28 cellular contexts compared by ENCODE assay signal in genomic region chr1:16099412-16099811, GRCh38. TPM values are rescaled to one million over a fixed set of nuclear protein-coding genes. Genes with fewer than 3 reads are reported as not detected.
"Had no signal": no experiment of that assay in that cellular context is flagged by ENCODE, and none has a peak within 500 bp of the region (broad histone marks: within the 10 kb centered on the region; RNA-seq: fewer than 3 reads in every experiment).

No MANE protein-coding gene starts in this region.

- H3K27ac ChIP-seq: stomach, suprapubic skin, testis, thoracic aorta, thyroid gland, tibial artery, transverse colon, upper lobe of left lung, upper lobe of right lung, uterus, vagina had no signal

- H3K4me1 ChIP-seq: stomach, suprapubic skin, thyroid gland, tibial artery, transverse colon, upper lobe of left lung, upper lobe of right lung, uterus, vagina had no signal

- DNase-seq: stimulated activated CD4-positive, alpha-beta T cell treated with anti-CD3 and anti-CD28 coated beads, Interleukin-2, amount 100 ng/mL, for 48 hours; stimulated activated CD4-positive, alpha-beta T cell treated with anti-CD3 and anti-CD28 coated beads, Interleukin-4, amount 100 ng/mL, for 1 hour; stimulated activated CD4-positive, alpha-beta T cell treated with anti-CD3 and anti-CD28 coated beads, Interleukin-4, amount 100 ng/mL, for 24 hours; stimulated activated CD4-positive, alpha-beta T cell treated with anti-CD3 and anti-CD28 coated beads, Interleukin-4, amount 100 ng/mL, for 4 hours; stimulated activated CD8-positive, alpha-beta memory T cell treated with anti-CD3 and anti-CD28 coated beads, Interleukin-4, amount 100 ng/mL, for 48 hours; stimulated activated naive B cell treated with anti-CD40 and anti-IgM and Interleukin-4, amounts not matched to agents 10 μg/mL and 1 μg/mL and 100 μg/mL, for 72 hours; stimulated activated naive CD4-positive, alpha-beta T cell; stimulated activated naive CD4-positive, alpha-beta T cell treated with Interleukin-2 at 50 U/mL for 16 hours; stimulated activated naive CD8-positive, alpha-beta T cell treated with anti-CD3 and anti-CD28 coated beads, Interleukin-15, amount 100 ng/mL, for 72 hours; stimulated activated naive CD8-positive, alpha-beta T cell treated with anti-CD3 and anti-CD28 coated beads, Interleukin-15, Interleukin-2, amounts not matched to agents 100 U/mL and 50 U/mL, for 24 hours; stomach; substantia nigra; testis; thyroid gland; tibial artery; transverse colon; trophoblast cell; upper lobe of left lung; upper lobe of right lung; uterus had no signal

- H3K36me3 ChIP-seq: stomach, suprapubic skin, thoracic aorta, thyroid gland, tibial artery, tibial nerve, transverse colon, upper lobe of left lung, upper lobe of right lung, uterus, vagina had no signal

- H3K27me3 ChIP-seq: testis, thyroid gland, tibial nerve, upper lobe of left lung, upper lobe of right lung, uterus, vagina had no signal

- H3K4me3 ChIP-seq: stomach, suprapubic skin, testis, thoracic aorta, thyroid gland, tibial artery, tibial nerve, transverse colon, upper lobe of left lung, upper lobe of right lung, uterus, vagina had no signal

- H3K9me3 ChIP-seq: stomach, suprapubic skin, testis, thoracic aorta, thyroid gland, tibial artery, tibial nerve, transverse colon, upper lobe of left lung, upper lobe of right lung, uterus, vagina had no signal

- FAIRE-seq: urothelium cell line had no signal

- ATAC-seq: stimulated activated effector memory CD8-positive, alpha-beta T cell treated with anti-CD3 and anti-CD28 coated beads, Interleukin-12 subunit alpha, Interleukin-12 subunit beta, amount 100 ng/mL, for 72 hours; stimulated activated memory B cell treated with anti-CD40 and anti-IgM and Interleukin-4, amounts not matched to agents 10 μg/mL and 1 μg/mL and 100 μg/mL, for 72 hours; stimulated activated naive B cell treated with anti-CD40 and anti-IgM and Interleukin-4, amounts not matched to agents 10 μg/mL and 1 μg/mL and 100 μg/mL, for 72 hours; stimulated activated naive CD8-positive, alpha-beta T cell treated with anti-CD3 and anti-CD28 coated beads, Interleukin-15, amount 100 ng/mL, for 72 hours; stimulated activated naive CD8-positive, alpha-beta T cell treated with anti-CD3 and anti-CD28 coated beads, Interleukin-15, Interleukin-2, amounts not matched to agents 100 U/mL and 50 U/mL, for 24 hours; upper lobe of right lung had no signal

RNA-seq across cellular contexts. Expression of gene FAM131C, which starts 26.0 kb away (rescaled TPM):
- total RNA-seq: stomach, thoracic aorta, tibial nerve, upper lobe of right lung, urinary bladder had no signal

RNA-seq across cellular contexts. Expression of gene CLCNKB, which starts 55.8 kb away (rescaled TPM):
- total RNA-seq: thoracic aorta, vagina had no signal
